ENCODE assay signal across 33 cellular contexts in the genomic region with DNA sequence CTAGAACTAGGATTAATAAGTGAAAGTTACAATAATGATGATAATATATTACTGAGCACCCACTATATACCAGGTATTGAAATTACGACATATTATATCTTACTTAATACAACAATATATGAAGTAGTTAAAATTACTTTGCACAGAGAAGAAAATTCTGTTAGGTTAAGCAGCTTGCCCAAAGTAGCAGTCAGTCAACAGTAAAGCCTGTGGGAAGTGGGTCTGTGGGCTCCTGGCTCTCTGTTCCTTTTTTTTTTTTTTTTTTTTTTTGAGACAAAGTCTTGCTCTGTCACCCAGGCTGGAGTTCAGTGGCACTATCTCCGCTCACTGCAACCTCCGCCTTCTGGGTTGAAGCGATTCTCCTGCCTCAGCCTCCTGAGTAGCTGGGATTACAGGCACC. TPM values are rescaled to one million over a fixed set of nuclear protein-coding genes. Genes with fewer than 3 reads are reported as not detected.
"Had no signal": no experiment of that assay in that cellular context is flagged by ENCODE, and none has a peak within 500 bp of the region (broad histone marks: within the 10 kb centered on the region; RNA-seq: fewer than 3 reads in every experiment).

No MANE protein-coding gene starts in this region.

- DNase-seq: activated CD4-positive, alpha-beta T cell treated with anti-CD3 and anti-CD28 coated beads, Interleukin-2, amount 50 U/mL, for 1 hour; activated CD4-positive, CD25-positive, alpha-beta regulatory T cell treated with anti-CD3 and anti-CD28 coated beads, Interleukin-2, amount 50 U/mL, for 72 hours; activated naive CD4-positive, alpha-beta T cell; activated T-cell treated with anti-CD3 and anti-CD28 coated beads, Interleukin-2, amount 50 U/mL, for 1 hour; adrenal gland; brain microvascular endothelial cell; caudate nucleus; effector CD4-positive, alpha-beta T cell; erythroblast; foreskin fibroblast; natural killer cell; stimulated activated CD4-positive, alpha-beta T cell treated with anti-CD3 and anti-CD28 coated beads, Interleukin-2, amount 100 ng/mL, for 24 hours; stimulated activated naive CD4-positive, alpha-beta T cell; testis; trophoblast cell; uterus had no signal

- H3K9me3 Mint-ChIP-seq: activated T-helper 17 cell treated with anti-CD3 and anti-CD28 coated beads, Interleukin-2, amount 50 U/mL, for 72 hours; dendritic cell treated with granulocyte-macrophage colony-stimulating factor and Interleukin-4, amounts not matched to agents 40 ng/mL and 50 ng/mL, for 4 days; mesothelial cell of epicardium; natural killer cell had no signal

- H3K4me3 ChIP-seq: adrenal gland, ascending aorta, lung, testis, uterus had no signal

- H3K27me3 ChIP-seq: adrenal gland, ascending aorta, brain microvascular endothelial cell, testis, uterus had no signal

- H3K36me3 ChIP-seq: uterus had no signal

- H3K4me1 ChIP-seq: adrenal gland, testis, uterus had no signal

- FAIRE-seq: endometrium, small intestine had no signal

- H3K4me3 Mint-ChIP-seq: activated naive CD8-positive, alpha-beta T cell; activated T-helper 17 cell treated with anti-CD3 and anti-CD28 coated beads, Interleukin-2, amount 50 U/mL, for 72 hours; dendritic cell treated with granulocyte-macrophage colony-stimulating factor and Interleukin-4, amounts not matched to agents 40 ng/mL and 50 ng/mL, for 4 days; mesothelial cell of epicardium; natural killer cell had no signal

- H3K27ac Mint-ChIP-seq: activated naive CD8-positive, alpha-beta T cell; activated T-helper 17 cell treated with anti-CD3 and anti-CD28 coated beads, Interleukin-2, amount 50 U/mL, for 72 hours; dendritic cell treated with granulocyte-macrophage colony-stimulating factor and Interleukin-4, amounts not matched to agents 40 ng/mL and 50 ng/mL, for 4 days; mesothelial cell of epicardium; natural killer cell had no signal

- H3K27ac ChIP-seq: adrenal gland, ascending aorta, brain microvascular endothelial cell, testis, uterus, VCaP had no signal

- H3K27me3 Mint-ChIP-seq: activated naive CD8-positive, alpha-beta T cell; activated T-helper 17 cell treated with anti-CD3 and anti-CD28 coated beads, Interleukin-2, amount 50 U/mL, for 72 hours had no signal

- ATAC-seq: activated T-helper 17 cell treated with anti-CD3 and anti-CD28 coated beads, Interleukin-2, amount 50 U/mL, for 72 hours; left lobe of liver; natural killer cell; sciatic nerve had no signal

- H3K9me3 ChIP-seq: adrenal gland, ascending aorta, testis, uterus had no signal

- H3K36me3 Mint-ChIP-seq: natural killer cell had no signal

RNA-seq across cellular contexts. Expression of a gene that starts 28.7 kb away (rescaled TPM):
- total RNA-seq: activated T-helper 17 cell treated with anti-CD3 and anti-CD28 coated beads, Interleukin-2, amount 50 U/mL, for 72 hours; ascending aorta; fibroblast of lung; glomerular endothelial cell; left lobe of liver; mesothelial cell of epicardium; natural killer cell; osteoblast; renal cortical epithelial cell; testis had no signal
- polyA plus RNA-seq: fibroblast of lung had no signal

RNA-seq across cellular contexts. Expression of a gene that starts 37.5 kb away (rescaled TPM):
- total RNA-seq: activated T-helper 17 cell treated with anti-CD3 and anti-CD28 coated beads, Interleukin-2, amount 50 U/mL, for 72 hours; adrenal gland; ascending aorta; fibroblast of lung; glomerular endothelial cell; kidney epithelial cell; left lobe of liver; mesothelial cell of epicardium; natural killer cell; osteoblast; posterior vena cava; renal cortical epithelial cell had no signal
- polyA plus RNA-seq: fibroblast of lung had no signal
